1 cellular context compared by ENCODE assay signal in the genomic region with DNA sequence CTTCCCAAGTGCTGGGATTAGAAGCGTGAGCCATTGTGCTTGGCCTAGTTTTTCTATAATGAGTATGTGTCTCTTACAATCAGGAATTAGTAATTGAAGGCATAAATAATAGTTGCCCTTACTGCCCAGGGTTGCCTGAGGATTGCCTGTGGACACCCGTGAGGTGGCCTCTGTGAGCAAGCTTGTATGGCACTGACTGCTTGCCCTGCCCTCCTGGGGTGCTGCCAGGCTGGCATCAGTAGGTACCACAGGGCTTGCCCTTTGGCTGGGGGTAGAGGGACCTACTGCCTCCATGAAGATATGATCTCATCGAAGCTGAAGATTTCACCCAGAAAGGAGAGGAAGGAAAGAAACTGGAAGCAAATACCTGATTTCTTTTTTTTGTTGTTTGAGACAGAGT.
TF ChIP-seq lines count a peak whose summit lies in the region.

No MANE protein-coding gene starts in this region.

TF ChIP-seq in GM12878, 131 proteins besides CTCF, POLR2A, EP300 and RAD21:
- TF ChIP-seq ZBED1 (IDR thresholded peaks at IDR 0.05; ENCODE audit: borderline replicate concordance) (0 out of 2 replicates have a peak, but pooled peaks have one; percentile 1), MEF2A (IDR thresholded peaks at IDR 0.05; ENCODE audit: insufficient read depth, low read depth, low read length) (0 out of 2 replicates have a peak, but pooled peaks have one; percentile 3), ATF7 (IDR thresholded peaks at IDR 0.05; ENCODE audit: low read depth) (no peak)
